In genomic region chr12:65459545-65459944, GRCh38 we compare ENCODE assay signal across 19 cellular contexts.
DNase-seq lines count a peak whose midpoint lies in the region; ATAC-seq and TF ChIP-seq lines count a peak whose summit lies in the region.
"Had no signal": no experiment of that assay in that cellular context is flagged by ENCODE, and none has a peak within 500 bp of the region (broad histone marks: within the 10 kb centered on the region; RNA-seq: fewer than 3 reads in every experiment).

No MANE protein-coding gene starts in this region.

- H3K4me1 Mint-ChIP-seq in chondrocyte (ENCODE audit: low read depth), result peaks cover 21% of the 10 kb centered on the region
- peaks cover 53% of the 10 kb centered on the region for H3K4me1 Mint-ChIP-seq in nephron progenitor cell
- H3K4me1 Mint-ChIP-seq: B cell; CD8-positive, alpha-beta memory T cell had no signal

- 0 out of 2 replicates have a peak overlapping the region, but pooled peaks have one; percentile 52 for H4K5ac ChIP-seq in IMR-90 (ENCODE audit: low read depth, low read length)

- H3K4me3 Mint-ChIP-seq in chondrocyte (ENCODE audit: unreplicated experiment) (no peak overlapping the region), nephron progenitor cell (no peak overlapping the region)
- H3K4me3 Mint-ChIP-seq: B cell; CD4-positive, alpha-beta T cell; CD8-positive, alpha-beta memory T cell had no signal

- H4K8ac ChIP-seq in IMR-90 (ENCODE audit: low read depth in 2 of 2, low read length in 2 of 2) (no peak overlapping the region), mesenchymal stem cell (ENCODE audit: low read length) (no peak overlapping the region)

- no peak overlapping the region for H3K27ac ChIP-seq in IMR-90 (ENCODE audit: insufficient read depth, low read length)
- H3K27ac ChIP-seq in mesenchymal stem cell (ENCODE audit: low read length, poor library complexity, severe bottlenecking), result peak overlapping the region; percentile 47
- H3K27ac ChIP-seq: BLaER1, C4-2B had no signal

- H3K36me3 Mint-ChIP-seq in chondrocyte (ENCODE audit: low read depth) (peaks cover 29% of the 10 kb centered on the region), nephron progenitor cell (ENCODE audit: low read depth) (peaks cover 4% of the 10 kb centered on the region)
- H3K36me3 Mint-ChIP-seq: CD8-positive, alpha-beta memory T cell had no signal

- H3K27me3 Mint-ChIP-seq in chondrocyte (ENCODE audit: low read depth) (no peaks in the 10 kb centered on the region), nephron progenitor cell (ENCODE audit: low read depth, poor library complexity) (no peaks in the 10 kb centered on the region)
- H3K27me3 Mint-ChIP-seq: B cell; CD4-positive, alpha-beta T cell; CD8-positive, alpha-beta memory T cell had no signal

- H3K4me1 ChIP-seq in IMR-90 (ENCODE audit: control insufficient read depth, insufficient read depth, low read length) (peaks cover 6% of the 10 kb centered on the region), mesenchymal stem cell (ENCODE audit: control insufficient read depth, insufficient read depth, low read depth, low read length) (peaks cover 10% of the 10 kb centered on the region)
- H3K4me1 ChIP-seq: BLaER1 had no signal

- POLR2A ChIA-PET in IMR-90 (lab: Charles Lee; ENCODE audit: unreplicated experiment), result interaction anchor here (0.5 kb wide), 1 partner anchor 656 kb away, joined by 3 read pairs; no protein-coding TSS in a partner anchor

- no peak overlapping the region for H2AFZ ChIP-seq in IMR-90 (replicated peaks; ENCODE audit: low read length, poor library complexity)
- H2AFZ ChIP-seq in mesenchymal stem cell (ENCODE audit: low read depth, low read length), result no peak overlapping the region

- H2BK120ac ChIP-seq in IMR-90 (ENCODE audit: low read depth, low read length) (no peak overlapping the region), mesenchymal stem cell (ENCODE audit: low read depth, low read length) (no peak overlapping the region)

- no peak overlapping the region for H2AK9ac ChIP-seq in IMR-90 (replicated peaks; ENCODE audit: low read depth, low read length, poor library complexity)

- H2BK15ac ChIP-seq in IMR-90 (ENCODE audit: low read depth, low read length), result no peak overlapping the region
- no peak overlapping the region for H2BK15ac ChIP-seq in mesenchymal stem cell (ENCODE audit: low read depth, poor library complexity, severe bottlenecking)

- TF ChIP-seq CTCF in IMR-90 (conservative IDR thresholded peaks at IDR 0.05; ENCODE audit: low read depth, low read length) (no peak), chondrocyte (IDR thresholded peaks at IDR 0.05) (no peak), nephron progenitor cell (IDR thresholded peaks at IDR 0.05) (no peak)

- H2BK12ac ChIP-seq in mesenchymal stem cell (ENCODE audit: low read length in 2 of 2), result no peak overlapping the region

- intact Hi-C loops in IMR-90 (cut with micrococcal nuclease), result no loop called here

- ATAC-seq in IMR-90 (ENCODE audit: low read depth) (peak; percentile 82), HG03521 (IDR thresholded peaks at IDR 0.05; ENCODE audit: unreplicated experiment) (no peak), GM18498 (IDR thresholded peaks at IDR 0.05; ENCODE audit: unreplicated experiment) (no peak)

- peak overlapping the region; percentile 9 for H3K27ac Mint-ChIP-seq in chondrocyte (ENCODE audit: unreplicated experiment)
- H3K27ac Mint-ChIP-seq in nephron progenitor cell, result peak overlapping the region; percentile 84
- H3K27ac Mint-ChIP-seq: B cell; CD4-positive, alpha-beta T cell; CD8-positive, alpha-beta memory T cell had no signal

- TF ChIP-seq POLR2A in IMR-90 (IDR thresholded peaks at IDR 0.05; ENCODE audit: low read depth, low read length), result no peak

- H3K9me1 ChIP-seq in IMR-90 (ENCODE audit: insufficient read depth, low read length), result peaks cover 4% of the 10 kb centered on the region; the same call in 1 of the 2 replicates

- H3K14ac ChIP-seq in IMR-90 (replicated peaks; ENCODE audit: low read depth, low read length), result no peak overlapping the region
- no peak overlapping the region for H3K14ac ChIP-seq in mesenchymal stem cell (ENCODE audit: low read length in 2 of 2)

- H3K9me3 ChIP-seq in IMR-90 (ENCODE audit: control insufficient read depth, insufficient read depth, low read length) (no peaks in the 10 kb centered on the region), mesenchymal stem cell (ENCODE audit: control insufficient read depth, low read length) (no peaks in the 10 kb centered on the region)
- H3K9me3 ChIP-seq: BLaER1 had no signal

- in situ Hi-C loops in IMR-90 (cut with MboI; ENCODE audit: low sequenced_read_pairs), result no loop called here

- dilution Hi-C loops in IMR-90 (cut with HindIII; ENCODE audit: low sequenced_read_pairs, unreplicated experiment), result no loop called here

- H3K9me3 Mint-ChIP-seq in chondrocyte (ENCODE audit: low read depth) (no peaks in the 10 kb centered on the region), nephron progenitor cell (peaks cover 3% of the 10 kb centered on the region)
- H3K9me3 Mint-ChIP-seq: CD4-positive, alpha-beta T cell had no signal

- no peaks in the 10 kb centered on the region for H3K27me3 ChIP-seq in IMR-90 (ENCODE audit: control insufficient read depth, insufficient read depth, low read length)
- no peaks in the 10 kb centered on the region for H3K27me3 ChIP-seq in mesenchymal stem cell (ENCODE audit: control insufficient read depth in 1 of 2, insufficient read depth in 1 of 2, low read length in 2 of 2)
- H3K27me3 ChIP-seq: BLaER1 had no signal

- DNase-seq in IMR-90, result peak; percentile 44
- no peak for DNase-seq in chondrocyte (ENCODE audit: low spot score)
- DNase-seq in mesenchymal stem cell, result no peak
- no peak for DNase-seq in nephron progenitor cell
- DNase-seq in A172 (ENCODE audit: low spot score), result no peak
- DNase-seq in NCI-H146 (lab: John Stamatoyannopoulos, UW), result no peak
- DNase-seq: CD4-positive, alpha-beta T cell; CD8-positive, alpha-beta memory T cell; DMS 273 treated with DMSO at 0.1 percent for 48 hours; DMS79; EL; GF-D8; GOT3; HCEC 1CT had no signal

- H3K36me3 ChIP-seq in IMR-90 (ENCODE audit: control insufficient read depth, insufficient read depth, low read length), result peaks cover 13% of the 10 kb centered on the region
- peaks cover 2 to 32% of the 10 kb centered on the region in 2 experiments for H3K36me3 ChIP-seq in mesenchymal stem cell (ENCODE audit: control insufficient read depth in 1 of 2, insufficient read depth in 2 of 2, low read depth in 1 of 2, low read length in 2 of 2)
- H3K36me3 ChIP-seq: BLaER1 had no signal

- no peak overlapping the region for H3K56ac ChIP-seq in IMR-90 (ENCODE audit: extremely low read depth, insufficient read depth, low read length)

- no peak overlapping the region for H3K23ac ChIP-seq in IMR-90 (ENCODE audit: low read depth, low read length)
- no peak overlapping the region for H3K23ac ChIP-seq in mesenchymal stem cell (ENCODE audit: low read length in 2 of 2)

- H3K4me3 ChIP-seq in IMR-90 (ENCODE audit: insufficient read depth, low read depth, low read length), result no peak overlapping the region
- no peak overlapping the region for H3K4me3 ChIP-seq in mesenchymal stem cell (ENCODE audit: insufficient read depth in 1 of 2, low read depth in 1 of 2, low read length in 2 of 2)
- H3K4me3 ChIP-seq: BLaER1 had no signal

- H4K20me1 ChIP-seq in IMR-90 (ENCODE audit: insufficient read depth, low read length), result no peaks in the 10 kb centered on the region
- H4K20me1 ChIP-seq: BLaER1 had no signal

- no TSS peak for BruUV-seq in IMR-90 (replicated peaks; lab: Mats Ljungman, UMichigan)

- H2BK5ac ChIP-seq in IMR-90 (ENCODE audit: low read depth, low read length, poor library complexity, severe bottlenecking) (no peak overlapping the region), mesenchymal stem cell (ENCODE audit: low read depth, low read length, poor library complexity, severe bottlenecking) (no peak overlapping the region)

- no peak overlapping the region for H3K4me2 ChIP-seq in IMR-90 (ENCODE audit: low read depth, low read length)
- H3K4me2 ChIP-seq in mesenchymal stem cell (ENCODE audit: low read length, poor library complexity, severe bottlenecking), result no peak overlapping the region
- H3K4me2 ChIP-seq: BLaER1 had no signal

- no peak overlapping the region for H2AK5ac ChIP-seq in IMR-90 (ENCODE audit: low read depth, low read length)
- H2AK5ac ChIP-seq in mesenchymal stem cell (ENCODE audit: low read length, severe bottlenecking), result no peak overlapping the region

- CTCF ChIA-PET in IMR-90 (lab: Yijun Ruan, JAX), result interaction anchor here (1.3 kb wide), 1 partner anchor 15 kb away, joined by 3 read pairs; no protein-coding TSS in a partner anchor

- H3K18ac ChIP-seq in IMR-90 (ENCODE audit: low read depth, low read length), result no peak overlapping the region
- no peak overlapping the region for H3K18ac ChIP-seq in mesenchymal stem cell (ENCODE audit: low read depth in 1 of 2, low read length in 2 of 2)

- no peak overlapping the region for H2BK20ac ChIP-seq in IMR-90 (ENCODE audit: low read depth, low read length)

- no peak for TF ChIP-seq RAD21 in IMR-90 (IDR thresholded peaks at IDR 0.05; ENCODE audit: low read length)

- no peak overlapping the region for H4K91ac ChIP-seq in IMR-90 (ENCODE audit: insufficient read depth, low read depth, low read length)
- H4K91ac ChIP-seq in mesenchymal stem cell (ENCODE audit: low read length), result no peak overlapping the region

- H3K9ac ChIP-seq in IMR-90 (ENCODE audit: low read depth, low read length) (no peak overlapping the region; the same call in 1 of the 2 replicates), mesenchymal stem cell (ENCODE audit: low read length) (no peak overlapping the region)
- H3K9ac ChIP-seq: BLaER1 had no signal

- H3K79me1 ChIP-seq in IMR-90 (ENCODE audit: low read depth in 1 of 2, low read length in 2 of 2), result peaks cover 10 to 14% of the 10 kb centered on the region in 2 experiments; a peak in 3 of 4 replicates
- H3K79me1 ChIP-seq in mesenchymal stem cell (replicated peaks; ENCODE audit: low read length, poor library complexity, severe bottlenecking), result no peaks in the 10 kb centered on the region

- no peak overlapping the region for H3K4ac ChIP-seq in IMR-90 (ENCODE audit: low read depth, low read length)
- H3K4ac ChIP-seq in mesenchymal stem cell (ENCODE audit: low read depth in 1 of 2, low read length in 2 of 2), result no peak overlapping the region

TF ChIP-seq in IMR-90, 13 proteins besides CTCF, POLR2A, EP300 and RAD21 (continues in another document):
- TF ChIP-seq CHD1 (IDR thresholded peaks at IDR 0.05; ENCODE audit: low read depth, low read length), result no peak
- TF ChIP-seq SMC3 (IDR thresholded peaks at IDR 0.05; ENCODE audit: low read depth, low read length), result no peak
- TF ChIP-seq MAZ (IDR thresholded peaks at IDR 0.05; ENCODE audit: borderline replicate concordance, low read depth, low read length), result no peak
- no peak for TF ChIP-seq ELK1 (IDR thresholded peaks at IDR 0.05; ENCODE audit: borderline replicate concordance, low read depth, low read length)
